In genomic region chr17:2786176-2786881, GRCh38 we compare ENCODE assay signal across 1 cellular context.
TF ChIP-seq lines count a peak whose summit lies in the region.

No MANE protein-coding gene starts in this region.

TF ChIP-seq in HepG2, 621 proteins besides CTCF, POLR2A, EP300 and RAD21 (continued from another document and continues in another):
- TF ChIP-seq GMEB1 (CRISPR knock-in tag; IDR thresholded peaks at IDR 0.05; ENCODE audit: borderline replicate concordance), result no peak
- no peak for TF ChIP-seq GMEB2 (CRISPR knock-in tag; IDR thresholded peaks at IDR 0.05; ENCODE audit: low read depth)
- 0 out of 2 replicates have a peak, but pooled peaks have one; percentile 21 for TF ChIP-seq IRF2 (CRISPR knock-in tag; IDR thresholded peaks at IDR 0.05)
- no peak for TF ChIP-seq ZBTB21 (CRISPR knock-in tag; IDR thresholded peaks at IDR 0.05)
- no peak for TF ChIP-seq ZZZ3 (CRISPR knock-in tag; IDR thresholded peaks at IDR 0.05; ENCODE audit: borderline replicate concordance)
- no peak for TF ChIP-seq ZNF674 (CRISPR knock-in tag; IDR thresholded peaks at IDR 0.05; ENCODE audit: low read depth)
- TF ChIP-seq SSRP1 (CRISPR knock-in tag; IDR thresholded peaks at IDR 0.05), result no peak
- peak; percentile 84 for TF ChIP-seq PATZ1 (CRISPR knock-in tag; IDR thresholded peaks at IDR 0.05)
- TF ChIP-seq SATB2 (CRISPR knock-in tag; IDR thresholded peaks at IDR 0.05), result no peak
- no peak for TF ChIP-seq ZBTB3 (CRISPR knock-in tag; IDR thresholded peaks at IDR 0.05; ENCODE audit: borderline replicate concordance, low read depth)
- TF ChIP-seq NR1H2 (CRISPR knock-in tag; IDR thresholded peaks at IDR 0.05; ENCODE audit: borderline replicate concordance, low read depth), result no peak
- TF ChIP-seq ZNF614 (CRISPR knock-in tag; IDR thresholded peaks at IDR 0.05; ENCODE audit: borderline replicate concordance), result no peak
- no peak for TF ChIP-seq TRIM22 (IDR thresholded peaks at IDR 0.05)
- TF ChIP-seq GFI1 (CRISPR knock-in tag; IDR thresholded peaks at IDR 0.05; ENCODE audit: borderline replicate concordance), result no peak
- TF ChIP-seq ZNF33A (CRISPR knock-in tag; IDR thresholded peaks at IDR 0.05; ENCODE audit: borderline replicate concordance), result no peak
- no peak for TF ChIP-seq RARG (CRISPR knock-in tag; IDR thresholded peaks at IDR 0.05; ENCODE audit: low read depth)
- TF ChIP-seq GZF1 (CRISPR knock-in tag; IDR thresholded peaks at IDR 0.05), result no peak
- TF ChIP-seq ZNF749 (CRISPR knock-in tag; IDR thresholded peaks at IDR 0.05; ENCODE audit: borderline replicate concordance), result no peak
- TF ChIP-seq TRAFD1 (CRISPR knock-in tag; IDR thresholded peaks at IDR 0.05; ENCODE audit: borderline replicate concordance), result no peak
- TF ChIP-seq ETS1 (CRISPR knock-in tag; IDR thresholded peaks at IDR 0.05), result no peak
- TF ChIP-seq HMG20A (CRISPR knock-in tag; IDR thresholded peaks at IDR 0.05; ENCODE audit: borderline replicate concordance), result no peak
- no peak for TF ChIP-seq KLF12 (CRISPR knock-in tag; IDR thresholded peaks at IDR 0.05; ENCODE audit: borderline replicate concordance)
- 0 out of 2 replicates have a peak, but pooled peaks have one; percentile 30 for TF ChIP-seq ZNF746 (CRISPR knock-in tag; IDR thresholded peaks at IDR 0.05)
- no peak for TF ChIP-seq AGO1 (IDR thresholded peaks at IDR 0.05; ENCODE audit: low read depth, low read length, poor library complexity, severe bottlenecking)
- TF ChIP-seq TCF7 (IDR thresholded peaks at IDR 0.05; ENCODE audit: low read depth), result no peak
- no peak for TF ChIP-seq ZNF737 (CRISPR knock-in tag; IDR thresholded peaks at IDR 0.05; ENCODE audit: borderline replicate concordance)
- TF ChIP-seq BATF2 (CRISPR knock-in tag; IDR thresholded peaks at IDR 0.05), result no peak
- no peak for TF ChIP-seq ZBTB1 (CRISPR knock-in tag; IDR thresholded peaks at IDR 0.05; ENCODE audit: borderline replicate concordance)
- TF ChIP-seq ZNF607 (CRISPR knock-in tag; IDR thresholded peaks at IDR 0.05; ENCODE audit: borderline replicate concordance), result 0 out of 2 replicates have a peak, but pooled peaks have one; percentile 34
- no peak for TF ChIP-seq ONECUT2 (CRISPR knock-in tag; IDR thresholded peaks at IDR 0.05)
- no peak for TF ChIP-seq ZBTB10 (CRISPR knock-in tag; IDR thresholded peaks at IDR 0.05; ENCODE audit: borderline replicate concordance)
- no peak for TF ChIP-seq ZNF572 (CRISPR knock-in tag; IDR thresholded peaks at IDR 0.05)
- no peak for TF ChIP-seq IKZF5 (CRISPR knock-in tag; IDR thresholded peaks at IDR 0.05)
- TF ChIP-seq AHDC1 (CRISPR knock-in tag; IDR thresholded peaks at IDR 0.05; ENCODE audit: borderline replicate concordance), result no peak
- no peak for TF ChIP-seq KLF15 (CRISPR knock-in tag; IDR thresholded peaks at IDR 0.05; ENCODE audit: borderline replicate concordance)
- no peak for TF ChIP-seq IRF1 (CRISPR knock-in tag; IDR thresholded peaks at IDR 0.05; ENCODE audit: low read depth)
- no peak for TF ChIP-seq ZNF879 (CRISPR knock-in tag; IDR thresholded peaks at IDR 0.05)
- no peak for TF ChIP-seq ZFP1 (CRISPR knock-in tag; IDR thresholded peaks at IDR 0.05)
- no peak for TF ChIP-seq STAT5B (CRISPR knock-in tag; IDR thresholded peaks at IDR 0.05)
- no peak for TF ChIP-seq MXD4 (CRISPR knock-in tag; IDR thresholded peaks at IDR 0.05)
